8 cellular contexts compared by ENCODE assay signal in the genomic region with DNA sequence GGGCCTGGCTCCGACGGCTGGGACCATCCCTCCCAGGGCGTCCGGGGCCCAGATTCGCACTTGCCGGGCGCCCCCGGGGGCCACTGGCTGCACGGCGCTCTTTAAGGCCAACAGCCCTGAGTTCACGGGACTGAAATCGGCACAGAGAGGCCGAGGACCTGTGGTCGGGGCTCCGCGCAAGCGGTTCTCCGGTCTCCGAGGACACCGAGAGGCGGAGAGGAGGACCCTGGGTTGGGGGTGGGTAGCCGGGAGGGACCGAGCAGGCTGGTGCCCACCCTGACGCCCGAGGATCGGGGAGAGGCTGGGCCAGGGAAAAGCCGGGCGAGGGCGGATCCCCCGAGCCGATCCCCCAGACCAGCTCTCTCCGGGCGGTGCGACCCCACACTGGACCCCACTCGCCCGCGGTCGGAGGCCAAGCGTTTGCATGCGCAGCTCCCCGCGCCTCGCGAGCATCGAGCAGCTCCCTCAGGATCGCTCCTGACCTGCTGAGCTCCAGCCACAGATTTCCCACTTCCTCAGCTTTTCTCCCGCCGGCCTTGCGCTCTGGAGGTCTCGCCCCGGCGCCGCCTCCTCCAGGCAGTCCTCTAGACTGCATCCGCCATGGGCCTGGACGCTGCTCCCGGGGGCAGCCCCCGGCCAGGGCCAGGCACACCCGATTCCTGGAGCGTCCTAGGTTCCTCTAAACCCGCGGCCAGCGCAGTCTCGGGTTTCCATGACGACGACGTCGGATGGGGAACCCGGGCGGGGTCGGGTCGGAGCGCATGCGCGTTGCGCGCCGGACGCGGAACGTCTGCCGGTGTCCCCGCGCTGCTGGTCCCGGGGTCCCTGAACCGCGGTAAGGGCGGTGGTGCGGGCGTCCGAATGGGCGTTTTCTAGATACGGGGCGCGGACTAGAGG. TPM values are rescaled to one million over a fixed set of nuclear protein-coding genes. Genes with fewer than 3 reads are reported as not detected.
A peak's percentile ranks its signal among the peaks of the same experiment; 100 is the strongest.
DNase-seq lines count a peak whose midpoint lies in the region; ATAC-seq and TF ChIP-seq lines count a peak whose summit lies in the region.

No MANE protein-coding gene starts in this region.

- TF ChIP-seq CTCF in colonic mucosa (IDR thresholded peaks at IDR 0.05), result no peak

- peak overlapping the region; percentile 70 for H3K4me3 Mint-ChIP-seq in activated CD4-positive, alpha-beta T cell treated with anti-CD3 and anti-CD28 coated beads for 36 hours

- no peaks in the 10 kb centered on the region for H3K36me3 ChIP-seq in colonic mucosa

- H3K27me3 Mint-ChIP-seq in activated CD4-positive, alpha-beta T cell treated with anti-CD3 and anti-CD28 coated beads for 36 hours, result peaks cover 15% of the 10 kb centered on the region

- H3K4me1 Mint-ChIP-seq in activated CD4-positive, alpha-beta T cell treated with anti-CD3 and anti-CD28 coated beads for 36 hours, result no peaks in the 10 kb centered on the region

- no peaks in the 10 kb centered on the region for H3K36me3 Mint-ChIP-seq in activated CD4-positive, alpha-beta T cell treated with anti-CD3 and anti-CD28 coated beads for 36 hours (ENCODE audit: low read depth)

- peak overlapping the region; percentile 65 for H3K4me3 ChIP-seq in colonic mucosa

- intact Hi-C loops in activated CD4-positive, alpha-beta T cell treated with anti-CD3 and anti-CD28 coated beads for 36 hours (cut with DNase I, micrococcal nuclease), result loop anchor here (1.0 to 5.0 kb wide), 5 partner anchors 17 to 428 kb away; a partner anchor contains a TSS
- intact Hi-C loops in colonic mucosa (cut with DNase I), result no loop called here
- intact Hi-C loops in left colon (cut with DNase I, micrococcal nuclease), result no loop called here

- POLR2A ChIA-PET in activated CD4-positive, alpha-beta T cell treated with anti-CD3 and anti-CD28 coated beads for 36 hours (lab: Charles Lee), result interaction anchor here (1.0 kb wide), 1 partner anchor 427 kb away, joined by 4 read pairs; a partner anchor contains a TSS

- no peaks in the 10 kb centered on the region for H3K9me3 ChIP-seq in colonic mucosa

- CTCF ChIA-PET in activated CD4-positive, alpha-beta T cell treated with anti-CD3 and anti-CD28 coated beads for 36 hours (lab: Charles Lee), result no interaction called here

- no peaks in the 10 kb centered on the region for H3K9me3 Mint-ChIP-seq in activated CD4-positive, alpha-beta T cell treated with anti-CD3 and anti-CD28 coated beads for 36 hours (ENCODE audit: low read depth)

- peaks cover 9% of the 10 kb centered on the region for H3K4me1 ChIP-seq in colonic mucosa

- H3K27ac ChIP-seq in colonic mucosa, result no peak overlapping the region

- no peak overlapping the region for H3K27ac Mint-ChIP-seq in activated CD4-positive, alpha-beta T cell treated with anti-CD3 and anti-CD28 coated beads for 36 hours

- H3K27me3 ChIP-seq in colonic mucosa, result peaks cover 12% of the 10 kb centered on the region

- peak overlapping the region; percentile 34 to 63 for H3K9ac ChIP-seq in colonic mucosa (ENCODE audit: low read depth in 2 of 2, low read length in 2 of 2)

- DNase-seq in NCI-H2171 treated with DMSO at 0.1 percent for 48 hours (lab: John Stamatoyannopoulos, UW) (peak; percentile 37), colonic mucosa (peak; percentile 84), left colon (peak; percentile 77 to 87)
- peak; percentile 93 for DNase-seq in activated CD4-positive, alpha-beta T cell treated with anti-CD3 and anti-CD28 coated beads for 36 hours
- DNase-seq in stimulated activated CD4-positive, alpha-beta T cell treated with anti-CD3 and anti-CD28 coated beads, Interleukin-1b, Interleukin-23, amount 100 ng/mL, for 1 hour (ENCODE audit: low read depth in 2 of 2), result peak; percentile 68 to 71

- peak; percentile 41 for TF ChIP-seq POLR2A in GM10847 (IDR thresholded peaks at IDR 0.05; ENCODE audit: extremely low read depth, insufficient read length)

- ATAC-seq in HG02763 (IDR thresholded peaks at IDR 0.05; ENCODE audit: unreplicated experiment) (peak; percentile 46), left colon (peak; percentile 68), GM18873 (IDR thresholded peaks at IDR 0.05; ENCODE audit: low FRiP score, unreplicated experiment) (no peak)
- peak; percentile 87 for ATAC-seq in activated CD4-positive, alpha-beta T cell treated with anti-CD3 and anti-CD28 coated beads for 36 hours

RNA-seq across cellular contexts. Expression of a gene that starts 17.6 kb away (rescaled TPM):
- total RNA-seq in activated CD4-positive, alpha-beta T cell treated with anti-CD3 and anti-CD28 coated beads for 36 hours, result under 1 TPM; 0.39 to 0.55 TPM
- total RNA-seq in colonic mucosa (under 1 TPM; 0.11 to 0.17 TPM), left colon (under 1 TPM; 0.06 to 0.25 TPM)

RNA-seq across cellular contexts. Expression of a gene that starts 32.7 kb away (rescaled TPM):
- total RNA-seq in activated CD4-positive, alpha-beta T cell treated with anti-CD3 and anti-CD28 coated beads for 36 hours, result 10 to 100 TPM; 41.6 to 48.3 TPM
- total RNA-seq in colonic mucosa (10 to 100 TPM; 25.7 to 41.5 TPM), left colon (10 to 100 TPM; 28.2 to 28.7 TPM)

Comparison
In these comparisons a context has a peak if more than half of its experiments do, and no peak if none do; other contexts are left out.
1. DNase-seq: peak in every context shown above with its lines; median percentile 93 in activated CD4-positive, alpha-beta T cell treated with anti-CD3 and anti-CD28 coated beads for 36 hours; 84 in colonic mucosa; 82 in left colon; 70 in stimulated activated CD4-positive, alpha-beta T cell treated with anti-CD3 and anti-CD28 coated beads, Interleukin-1b, Interleukin-23, amount 100 ng/mL, for 1 hour; 37 in NCI-H2171 treated with DMSO at 0.1 percent for 48 hours.
2. intact Hi-C loops: an anchor here in activated CD4-positive, alpha-beta T cell treated with anti-CD3 and anti-CD28 coated beads for 36 hours (1.0 to 5.0 kb wide); none called in colonic mucosa and left colon.